In genomic region chr2:96815326-96816126, GRCh38 we compare ENCODE assay signal across 8 cellular contexts. TPM values are rescaled to one million over a fixed set of nuclear protein-coding genes. Genes with fewer than 3 reads are reported as not detected.
A peak's percentile ranks its signal among the peaks of the same experiment; 100 is the strongest.
DNase-seq lines count a peak whose midpoint lies in the region; ATAC-seq and TF ChIP-seq lines count a peak whose summit lies in the region.

No MANE protein-coding gene starts in this region.

- no peak for DNase-seq in A673 (ENCODE audit: low spot score)
- peak; percentile 37 for DNase-seq in Daoy (ENCODE audit: low read depth)
- DNase-seq in RWPE2 (ENCODE audit: low spot score), result no peak
- DNase-seq in dedifferentiated amniotic fluid mesenchymal stem cell (ENCODE audit: extremely low spot score), result peak; percentile 44
- peak in 1 of 2 experiments; percentile 48 for DNase-seq in mesothelial cell of epicardium (ENCODE audit: low spot score in 2 of 2, unreplicated experiment in 2 of 2)
- no peak for DNase-seq in type B pancreatic cell (ENCODE audit: extremely low spot score, unreplicated experiment)

- POLR2A ChIA-PET in A673 (lab: Charles Lee; ENCODE audit: low non-redundant PET), result interaction anchor here (0.7 kb wide), 1 partner anchor 100 kb away, joined by 7 read pairs; no protein-coding TSS in a partner anchor

- H3K27me3 Mint-ChIP-seq in mesothelial cell of epicardium (ENCODE audit: low read depth) (no peaks in the 10 kb centered on the region), type B pancreatic cell (no peaks in the 10 kb centered on the region)

- intact Hi-C loops in A673 (cut with micrococcal nuclease; ENCODE audit: unreplicated experiment), result loop anchor here (5.0 kb wide), 1 partner anchor 147 kb away; no protein-coding TSS in a partner anchor

- H3K4me3 Mint-ChIP-seq in mesothelial cell of epicardium, result peak overlapping the region; percentile 75
- H3K4me3 Mint-ChIP-seq in type B pancreatic cell, result peak overlapping the region; percentile 92

- peak; percentile 9 for ATAC-seq in HG03196 (IDR thresholded peaks at IDR 0.05; ENCODE audit: unreplicated experiment)
- ATAC-seq in RWPE2 (ENCODE audit: low read depth), result no peak; the same call in 2 of the 3 replicates
- no peak for ATAC-seq in HG02763 (IDR thresholded peaks at IDR 0.05; ENCODE audit: unreplicated experiment)

- H3K4me3 ChIP-seq in A673 (ENCODE audit: low read depth, low read length, poor library complexity, severe bottlenecking) (peak overlapping the region; percentile 83), RWPE2 (ENCODE audit: severe bottlenecking) (peak overlapping the region; percentile 69)

- H3K36me3 ChIP-seq in A673 (ENCODE audit: insufficient read depth, low read length, poor library complexity, severe bottlenecking) (no peaks in the 10 kb centered on the region), RWPE2 (ENCODE audit: low read depth) (no peaks in the 10 kb centered on the region)

- H3K4me1 Mint-ChIP-seq in mesothelial cell of epicardium (peaks cover 44% of the 10 kb centered on the region), type B pancreatic cell (ENCODE audit: unreplicated experiment) (peaks cover 39% of the 10 kb centered on the region)

- no peaks in the 10 kb centered on the region for H3K9me3 ChIP-seq in A673 (ENCODE audit: low read depth, low read length, poor library complexity, severe bottlenecking)
- no peaks in the 10 kb centered on the region for H3K9me3 ChIP-seq in RWPE2 (ENCODE audit: severe bottlenecking)

- no peaks in the 10 kb centered on the region for H3K4me1 ChIP-seq in A673 (ENCODE audit: insufficient read depth, low read length, poor library complexity, severe bottlenecking)
- H3K4me1 ChIP-seq in RWPE2 (ENCODE audit: insufficient read depth, poor library complexity, severe bottlenecking), result no peaks in the 10 kb centered on the region

- no TSS peak for BruUV-seq in A673 (replicated peaks; lab: Mats Ljungman, UMichigan)

- H3K9me3 Mint-ChIP-seq in mesothelial cell of epicardium (no peaks in the 10 kb centered on the region), type B pancreatic cell (no peaks in the 10 kb centered on the region)

- H3K36me3 Mint-ChIP-seq in mesothelial cell of epicardium (peaks cover 4% of the 10 kb centered on the region), type B pancreatic cell (peaks cover 18% of the 10 kb centered on the region)

- TF ChIP-seq CTCF in A673 (conservative IDR thresholded peaks at IDR 0.05; ENCODE audit: low read depth, low read length) (no peak), RWPE2 (IDR thresholded peaks at IDR 0.05; ENCODE audit: poor library complexity, severe bottlenecking) (no peak), mesothelial cell of epicardium (IDR thresholded peaks at IDR 0.05; ENCODE audit: unreplicated experiment) (no peak), type B pancreatic cell (conservative IDR thresholded peaks at IDR 0.05) (no peak)

- peak overlapping the region; percentile 72 for H3K27ac ChIP-seq in A673 (ENCODE audit: low read depth, low read length, poor library complexity, severe bottlenecking)
- peak overlapping the region; percentile 42 for H3K27ac ChIP-seq in RWPE2 (ENCODE audit: poor library complexity, severe bottlenecking)

- CTCF ChIA-PET in A673 (lab: Charles Lee), result no interaction called here

- H3K27me3 ChIP-seq in A673 (replicated peaks; ENCODE audit: insufficient read depth, low read depth, low read length, poor library complexity), result no peaks in the 10 kb centered on the region
- no peaks in the 10 kb centered on the region for H3K27me3 ChIP-seq in RWPE2 (ENCODE audit: insufficient read depth, poor library complexity, severe bottlenecking)

- H3K27ac Mint-ChIP-seq in mesothelial cell of epicardium, result peak overlapping the region; percentile 81
- H3K27ac Mint-ChIP-seq in type B pancreatic cell, result peak overlapping the region; percentile 80

RNA-seq across cellular contexts. Expression of gene CNNM3, which starts 0.5 kb away (rescaled TPM):
- 20.3 and 20.9 TPM in 2 replicates for total RNA-seq in A673 (2021)
- total RNA-seq in Daoy (2014; rRNA removed; shearing (Covaris generic)), result 5.1 and 5.5 TPM in 2 replicates
- total RNA-seq in mesothelial cell of epicardium, result 24.9 to 27.5 TPM (median 26.5 TPM) in 3 replicates
- total RNA-seq in type B pancreatic cell (ENCODE audit: low replicate concordance), result 28.3 and 30.8 TPM in 2 replicates

RNA-seq across cellular contexts. Expression of gene ANKRD23, which starts 28.3 kb away (rescaled TPM):
- total RNA-seq in A673 (2021) (6.2 and 8.6 TPM in 2 replicates), mesothelial cell of epicardium (10.1 to 12.5 TPM (median 12.5 TPM) in 3 replicates), type B pancreatic cell (ENCODE audit: low replicate concordance) (6.1 and 8.1 TPM in 2 replicates)
- 2.1 and 6.0 TPM in 2 replicates for total RNA-seq in Daoy (2014; rRNA removed; shearing (Covaris generic))

RNA-seq across cellular contexts. Expression of gene ANKRD39, which starts 42.3 kb away (rescaled TPM):
- total RNA-seq in A673 (2021), result 21.0 and 25.3 TPM in 2 replicates
- total RNA-seq in Daoy (2014; rRNA removed; shearing (Covaris generic)), result 11.7 and 24.4 TPM in 2 replicates
- 15.9 to 17.6 TPM (median 17.4 TPM) in 3 replicates for total RNA-seq in mesothelial cell of epicardium
- total RNA-seq in type B pancreatic cell (ENCODE audit: low replicate concordance), result 16.6 and 17.7 TPM in 2 replicates

RNA-seq across cellular contexts. Expression of gene SEMA4C, which starts 54.4 kb away (rescaled TPM):
- total RNA-seq in A673 (2021) (33.3 and 36.1 TPM in 2 replicates), mesothelial cell of epicardium (98.6 to 103 TPM (median 102 TPM) in 3 replicates), type B pancreatic cell (ENCODE audit: low replicate concordance) (45.5 and 58.1 TPM in 2 replicates)
- total RNA-seq in Daoy (2014; rRNA removed; shearing (Covaris generic)), result 17.3 and 23.5 TPM in 2 replicates

RNA-seq across cellular contexts. Expression of gene CNNM4, which starts 54.8 kb away (rescaled TPM):
- total RNA-seq in A673 (2021) (15.0 and 16.3 TPM in 2 replicates), mesothelial cell of epicardium (19.9 to 22.0 TPM (median 20.0 TPM) in 3 replicates), type B pancreatic cell (ENCODE audit: low replicate concordance) (14.0 and 17.7 TPM in 2 replicates)
- total RNA-seq in Daoy (2014; rRNA removed; shearing (Covaris generic)), result 2.6 and 5.1 TPM in 2 replicates

Comparison
In these comparisons a context has a peak if more than half of its experiments do, and no peak if none do; other contexts are left out.
1. DNase-seq: peak in Daoy (single experiment) and dedifferentiated amniotic fluid mesenchymal stem cell (single experiment); none in A673 (single experiment), RWPE2 (single experiment) and type B pancreatic cell (single experiment).